ENCODE assay signal across 9 cellular contexts in genomic region chr1:17502326-17502778, GRCh38. TPM values are rescaled to one million over a fixed set of nuclear protein-coding genes. Genes with fewer than 3 reads are reported as not detected.
DNase-seq lines count a peak whose midpoint lies in the region; ATAC-seq, FAIRE-seq and TF ChIP-seq lines count a peak whose summit lies in the region.
"Had no signal": no experiment of that assay in that cellular context is flagged by ENCODE, and none has a peak within 500 bp of the region (broad histone marks: within the 10 kb centered on the region; RNA-seq: fewer than 3 reads in every experiment).

No MANE protein-coding gene starts in this region.

- H3K9ac ChIP-seq in keratinocyte (ENCODE audit: control insufficient read depth, extremely low read depth, insufficient read depth, low read length) = no peak overlapping the region

- FAIRE-seq in keratinocyte (lab: Jason Lieb, UNC) = peak; percentile 84

- no peaks in the 10 kb centered on the region for H3K4me1 ChIP-seq in keratinocyte (ENCODE audit: control insufficient read depth, extremely low read depth, insufficient read depth, low read length)

- no peaks in the 10 kb centered on the region for H3K27me3 Mint-ChIP-seq in T-helper 2 cell treated with Interferon-gamma antibody and Interleukin-4, amounts not matched to agents 5 μg/mL and 100 μg/mL, for 36 hours (ENCODE audit: low read depth)

- H3K27ac Mint-ChIP-seq in T-helper 2 cell treated with Interferon-gamma antibody and Interleukin-4, amounts not matched to agents 5 μg/mL and 100 μg/mL, for 36 hours = no peak overlapping the region

- H4K20me1 ChIP-seq in keratinocyte (ENCODE audit: control insufficient read depth, extremely low read depth, insufficient read depth, low read length) = peaks cover 3% of the 10 kb centered on the region

- H3K4me2 ChIP-seq in keratinocyte (ENCODE audit: control insufficient read depth, extremely low read depth, insufficient read depth, low read depth, low read length) = no peak overlapping the region

- no peak overlapping the region for H3K4me3 Mint-ChIP-seq in T-helper 2 cell treated with Interferon-gamma antibody and Interleukin-4, amounts not matched to agents 5 μg/mL and 100 μg/mL, for 36 hours

- peak; percentile 61 to 63 for DNase-seq in NOMO-1 (lab: John Stamatoyannopoulos, UW; ENCODE audit: unreplicated experiment in 2 of 2)
- DNase-seq in NOMO-1 treated with dmso at 0.1 percent for 144 hours (lab: John Stamatoyannopoulos, UW; ENCODE audit: unreplicated experiment) = no peak
- DNase-seq in NCI-H1436 (lab: John Stamatoyannopoulos, UW) = peak; percentile 84
- DNase-seq in T-helper 2 cell treated with Interferon-gamma antibody and Interleukin-4, amounts not matched to agents 5 μg/mL and 100 μg/mL, for 36 hours (ENCODE audit: low spot score) = peak; percentile 43
- DNase-seq in cardiac fibroblast (ENCODE audit: low read depth in 2 of 2) = peak; percentile 85 to 90
- no peak for DNase-seq in keratinocyte (ENCODE audit: low read depth, low spot score)
- peak; percentile 4 to 55 for DNase-seq in stimulated activated CD4-positive, alpha-beta T cell treated with anti-CD3 and anti-CD28 coated beads, Interleukin-12 subunit alpha, Interleukin-12 subunit beta, amount 100 ng/mL, for 24 hours (ENCODE audit: low read depth in 2 of 2)

- no peaks in the 10 kb centered on the region for H3K27me3 ChIP-seq in keratinocyte (ENCODE audit: control insufficient read depth, extremely low read depth, insufficient read depth, low read length)

- H2AFZ ChIP-seq in keratinocyte (ENCODE audit: control insufficient read depth, low read length) = no peak overlapping the region

- TF ChIP-seq CTCF in cardiac fibroblast (IDR thresholded peaks at IDR 0.05; ENCODE audit: low read depth, low read length) (peak; percentile 96), keratinocyte (optimal IDR thresholded peaks at IDR 0.05 in 1 of 3, IDR thresholded peaks at IDR 0.05 in 1 of 3, conservative IDR thresholded peaks at IDR 0.05 in 1 of 3; ENCODE audit: extremely low read depth in 1 of 3, insufficient read depth in 2 of 3, low read length in 3 of 3) (peak; percentile 89 to 98 (median 96))

- no peaks in the 10 kb centered on the region for H3K36me3 Mint-ChIP-seq in T-helper 2 cell treated with Interferon-gamma antibody and Interleukin-4, amounts not matched to agents 5 μg/mL and 100 μg/mL, for 36 hours (ENCODE audit: low read depth)

- no peaks in the 10 kb centered on the region for H3K9me1 ChIP-seq in keratinocyte (ENCODE audit: control insufficient read depth, extremely low read depth, insufficient read depth, low read length)

- no peak for ATAC-seq in HG02938 (IDR thresholded peaks at IDR 0.05; ENCODE audit: unreplicated experiment)

- no peaks in the 10 kb centered on the region for H3K4me1 Mint-ChIP-seq in T-helper 2 cell treated with Interferon-gamma antibody and Interleukin-4, amounts not matched to agents 5 μg/mL and 100 μg/mL, for 36 hours (ENCODE audit: low read depth)

- no peaks in the 10 kb centered on the region for H3K36me3 ChIP-seq in keratinocyte (ENCODE audit: control insufficient read depth in 2 of 2, extremely low read depth in 1 of 2, insufficient read depth in 2 of 2, low read length in 2 of 2)

- no peak overlapping the region for H3K27ac ChIP-seq in keratinocyte (ENCODE audit: control insufficient read depth, insufficient read depth, low read length)
- H3K27ac ChIP-seq: epithelial cell of prostate had no signal

- no peaks in the 10 kb centered on the region for H3K9me3 Mint-ChIP-seq in T-helper 2 cell treated with Interferon-gamma antibody and Interleukin-4, amounts not matched to agents 5 μg/mL and 100 μg/mL, for 36 hours

- H3K79me2 ChIP-seq in keratinocyte (ENCODE audit: control insufficient read depth, insufficient read depth, low read length) = no peaks in the 10 kb centered on the region

- H3K4me3 ChIP-seq in cardiac fibroblast (replicated peaks in 1 of 2; ENCODE audit: low read depth in 2 of 2, low read length in 2 of 2) = no peak overlapping the region
- no peak overlapping the region for H3K4me3 ChIP-seq in keratinocyte (ENCODE audit: control insufficient read depth in 2 of 3, extremely low read depth in 1 of 3, insufficient read depth in 2 of 3, low read depth in 1 of 3, low read length in 3 of 3)

- no peaks in the 10 kb centered on the region for H3K9me3 ChIP-seq in keratinocyte (ENCODE audit: control insufficient read depth, low read depth, low read length)

- dilution Hi-C loops in keratinocyte (cut with MboI; ENCODE audit: extremely low pct_ligation_motif_present, low sequenced_read_pairs) = no loop called here

RNA-seq across cellular contexts. Expression of gene ARHGEF10L, which starts 37.1 kb away (rescaled TPM):
- polyA plus RNA-seq in keratinocyte = 2.4 to 5.1 TPM (median 2.8 TPM) in 3 replicates
- polyA plus RNA-seq in keratinocyte (2011; ENCODE audit: low read depth) = 7.3 TPM
- polyA plus RNA-seq in keratinocyte (2011; cell fraction: cytosol; rRNA removed) = 2.2 and 4.3 TPM in 2 replicates
- polyA plus RNA-seq in keratinocyte (2011; cell fraction: nucleus; rRNA removed) = 6.9 and 9.2 TPM in 2 replicates
- polyA plus RNA-seq in keratinocyte (2012; ENCODE audit: low replicate concordance) = 3.7 and 23.1 TPM in 2 replicates
- 6.2 to 11.5 TPM (median 9.0 TPM) in 3 replicates for polyA minus RNA-seq in keratinocyte
- 8.6 TPM for polyA minus RNA-seq in keratinocyte (2011; cell fraction: cytosol; rRNA and poly(A)+ RNA removed)
- polyA minus RNA-seq in keratinocyte (2011; cell fraction: nucleus; rRNA and poly(A)+ RNA removed) = 13.2 and 16.2 TPM in 2 replicates

Comparison
In these comparisons a context has a peak if more than half of its experiments do, and no peak if none do; other contexts are left out.
1. DNase-seq: peak in NOMO-1 (2 of 2), NCI-H1436 (single experiment), T-helper 2 cell treated with Interferon-gamma antibody and Interleukin-4, amounts not matched to agents 5 μg/mL and 100 μg/mL, for 36 hours (single experiment), cardiac fibroblast (2 of 2) and stimulated activated CD4-positive, alpha-beta T cell treated with anti-CD3 and anti-CD28 coated beads, Interleukin-12 subunit alpha, Interleukin-12 subunit beta, amount 100 ng/mL, for 24 hours (2 of 2); none in NOMO-1 treated with dmso at 0.1 percent for 144 hours (single experiment) and keratinocyte (single experiment).